Comparison of ENCODE assay signal across 8 cellular contexts in genomic region chr11:67119577-67120391, GRCh38. TPM values are rescaled to one million over a fixed set of nuclear protein-coding genes. Genes with fewer than 3 reads are reported as not detected.
DNase-seq lines count a peak whose midpoint lies in the region; ATAC-seq and TF ChIP-seq lines count a peak whose summit lies in the region.

No MANE protein-coding gene starts in this region.

- H2AFZ ChIP-seq in OCI-LY7 (ENCODE audit: low read length): no peak overlapping the region; the same call in 1 of the 2 replicates

- H3K27me3 ChIP-seq in ascending aorta (no peaks in the 10 kb centered on the region), iPS-18a (ENCODE audit: control insufficient read depth, insufficient read depth, low read length) (peaks cover 11% of the 10 kb centered on the region), gastrocnemius medialis (no peaks in the 10 kb centered on the region)

- TF ChIP-seq POLR2A in gastrocnemius medialis (IDR thresholded peaks at IDR 0.05): no peak

- intact Hi-C loops in OCI-LY7 (cut with micrococcal nuclease; ENCODE audit: unreplicated experiment) (loop anchor here (1.0 kb wide), 2 partner anchors 120 to 148 kb away; no protein-coding TSS in a partner anchor), ascending aorta (cut with DNase I) (loop anchor here (2.0 to 10.0 kb wide), 6 partner anchors 63 to 385 kb away; partner anchors contain the start of genes CDK2AP2, LRFN4, PC and PITPNM1), gastrocnemius medialis (cut with DNase I; ENCODE audit: low total_unique reads) (loop anchor here (1.0 to 10.0 kb wide), 6 partner anchors 49 to 465 kb away; partner anchors contain the start of genes GSTP1 and PC)

- H3K36me3 ChIP-seq in OCI-LY7 (ENCODE audit: insufficient read depth, low read length) (peaks cover 32% of the 10 kb centered on the region), ascending aorta (no peaks in the 10 kb centered on the region), iPS-18a (ENCODE audit: control insufficient read depth, low read depth, low read length) (no peaks in the 10 kb centered on the region), gastrocnemius medialis (no peaks in the 10 kb centered on the region)

- in situ Hi-C loops in gastrocnemius medialis (cut with MboI; ENCODE audit: low sequenced_read_pairs in 4 of 4): no loop called here

- H3K4me1 ChIP-seq in OCI-LY7 (ENCODE audit: insufficient read depth, low read length, poor library complexity, severe bottlenecking) (peaks cover 29% of the 10 kb centered on the region), ascending aorta (peaks cover 5 to 20% of the 10 kb centered on the region in 2 donors), iPS-18a (ENCODE audit: control insufficient read depth, low read depth, low read length) (peaks cover 10% of the 10 kb centered on the region), gastrocnemius medialis (peaks cover 27 to 35% of the 10 kb centered on the region in 2 donors)

- ATAC-seq in HG02642 (IDR thresholded peaks at IDR 0.05; ENCODE audit: poor library complexity, unreplicated experiment): peak; percentile 18
- peak; percentile 18 to 30 for ATAC-seq in gastrocnemius medialis

- DNase-seq in activated gamma-delta T cell treated with Interleukin-2 at 50 U/mL for 16 hours: peak; percentile 12
- DNase-seq in activated gamma-delta T cell (lab: John Stamatoyannopoulos, UW): no peak
- peak; percentile 60 for DNase-seq in OCI-LY7 (ENCODE audit: low spot score)
- no peak for DNase-seq in ascending aorta (ENCODE audit: low spot score in 2 of 2)
- DNase-seq in gastrocnemius medialis: no peak
- DNase-seq in NCI-H774 (lab: John Stamatoyannopoulos, UW): no peak

- H3K79me2 ChIP-seq in OCI-LY7 (ENCODE audit: insufficient read depth, low read depth, low read length): peaks cover 52% of the 10 kb centered on the region

- no TSS peak for BruUV-seq in OCI-LY7 (replicated peaks; lab: Mats Ljungman, UMichigan)

- CTCF ChIA-PET in OCI-LY7 (lab: Charles Lee; ENCODE audit: unreplicated experiment): interaction anchor here (1.0 kb wide), 2 partner anchors 48 to 197 kb away, joined by 3 to 5 read pairs; no protein-coding TSS in a partner anchor

- H3K4me3 ChIP-seq in OCI-LY7 (ENCODE audit: low read depth, low read length, poor library complexity, severe bottlenecking) (peak overlapping the region; percentile 87), ascending aorta (peak overlapping the region; percentile 99 to 100), iPS-18a (ENCODE audit: low read length) (peak overlapping the region; percentile 86), gastrocnemius medialis (peak overlapping the region; percentile 82 to 98 (median 94))

- no peaks in the 10 kb centered on the region; the same call in 1 of the 2 replicates for H4K20me1 ChIP-seq in OCI-LY7 (ENCODE audit: insufficient read depth, low read length)

- H3K9ac ChIP-seq in iPS-18a (ENCODE audit: low read length): peak overlapping the region; percentile 73

- H3K9me3 ChIP-seq in OCI-LY7 (ENCODE audit: low read length) (no peaks in the 10 kb centered on the region), ascending aorta (no peaks in the 10 kb centered on the region), iPS-18a (ENCODE audit: control insufficient read depth, low read depth, low read length) (no peaks in the 10 kb centered on the region), gastrocnemius medialis (no peaks in the 10 kb centered on the region)

- H3K27ac ChIP-seq in OCI-LY7 (ENCODE audit: low read depth, low read length, poor library complexity, severe bottlenecking): peak overlapping the region; percentile 91
- H3K27ac ChIP-seq in ascending aorta: peak overlapping the region; percentile 96 to 100
- peak overlapping the region; percentile 0 for H3K27ac ChIP-seq in iPS-18a (ENCODE audit: low read length)
- H3K27ac ChIP-seq in gastrocnemius medialis: peak overlapping the region; percentile 98 to 100 (median 99)

- H3K4me2 ChIP-seq in OCI-LY7 (ENCODE audit: low read length): peak overlapping the region; percentile 81

- H3K9me2 ChIP-seq in OCI-LY7 (ENCODE audit: insufficient read depth, low read length): no peaks in the 10 kb centered on the region

- POLR2A ChIA-PET in OCI-LY7 (lab: Charles Lee): interaction anchor here (1.1 kb wide), 1 partner anchor 11 kb away, joined by 3 read pairs; no protein-coding TSS in a partner anchor

- TF ChIP-seq CTCF in OCI-LY7 (conservative IDR thresholded peaks at IDR 0.05; ENCODE audit: low read length) (no peak), ascending aorta (IDR thresholded peaks at IDR 0.05) (peak in 1 of 3 experiments; percentile 25), gastrocnemius medialis (IDR thresholded peaks at IDR 0.05 in 4 of 5, conservative IDR thresholded peaks at IDR 0.05 in 1 of 5) (peak in 3 of 5 experiments; percentile 6 to 20 (median 13))

RNA-seq across cellular contexts. Expression of gene KDM2A, which starts 0.7 kb away (rescaled TPM):
- 25.4 and 31.7 TPM in 2 replicates for total RNA-seq in OCI-LY7 (2014; rRNA removed; shearing (Covaris generic))
- total RNA-seq in OCI-LY7 (2022) (62.5 and 66.2 TPM in 2 replicates), ascending aorta (129 TPM), gastrocnemius medialis (10 to 100 TPM; 34.8 to 55.0 (median 44.9) TPM)

Comparison
In these comparisons a context has a peak if more than half of its experiments do, and no peak if none do; other contexts are left out.
1. DNase-seq: peak in activated gamma-delta T cell treated with Interleukin-2 at 50 U/mL for 16 hours (single experiment) and OCI-LY7 (single experiment); none in activated gamma-delta T cell (single experiment), ascending aorta (0 of 2), gastrocnemius medialis (0 of 2) and NCI-H774 (single experiment).
2. H3K27ac ChIP-seq: peak in every context shown above with its lines; median percentile 99 in gastrocnemius medialis; 98 in ascending aorta; 91 in OCI-LY7; 0 in iPS-18a.
3. Peak in every context shown above with its lines, with median percentiles within 50 percentile points of each other: H3K4me3 ChIP-seq.